23 cellular contexts compared by ENCODE assay signal in genomic region chr15:74982183-74982582, GRCh38.
"Had no signal": no experiment of that assay in that cellular context is flagged by ENCODE, and none has a peak within 500 bp of the region (broad histone marks: within the 10 kb centered on the region; RNA-seq: fewer than 3 reads in every experiment).

No MANE protein-coding gene starts in this region.

- H3K4me1 ChIP-seq: heart right ventricle, lower lobe of right lung, sigmoid colon, thyroid gland had no signal

- H3K27me3 ChIP-seq: thyroid gland had no signal

- H3K27ac ChIP-seq: heart right ventricle, lower lobe of right lung, sigmoid colon, thyroid gland had no signal

- H3K36me3 ChIP-seq: heart right ventricle, lower lobe of right lung, sigmoid colon, thyroid gland had no signal

- DNase-seq: activated B cell treated with CpG ODN at 0.5 μM for 24 hours; activated CD4-positive, alpha-beta T cell treated with anti-CD3 and anti-CD28 coated beads for 36 hours; activated CD4-positive, alpha-beta T cell treated with anti-CD3 and anti-CD28 coated beads, Interleukin-2, amount 50 U/mL, for 4 hours; activated CD8-positive, alpha-beta memory T cell treated with anti-CD3 and anti-CD28 coated beads, Interleukin-2, amount 50 U/mL, for 48 hours; activated naive CD4-positive, alpha-beta T cell treated with Interleukin-2 at 50 U/mL for 16 hours; activated naive CD8-positive, alpha-beta T cell treated with anti-CD3 and anti-CD28 coated beads, Interleukin-2, amount 10 ng/mL, durations not matched to agents 7 days and 5 days; activated T-cell treated with anti-CD3 and anti-CD28 coated beads, Interleukin-2, amount 50 U/mL, for 4 hours; effector CD4-positive, alpha-beta T cell; foreskin fibroblast; heart right ventricle; kidney; lower lobe of right lung; naive thymus-derived CD4-positive, alpha-beta T cell; occipital lobe; sigmoid colon; stimulated activated CD4-positive, alpha-beta T cell treated with anti-CD3 and anti-CD28 coated beads, Interleukin-4, amount 100 ng/mL, for 1 hour; stimulated activated naive CD8-positive, alpha-beta T cell treated with anti-CD3 and anti-CD28 coated beads, Interleukin-15, Interleukin-2, amounts not matched to agents 100 U/mL and 50 U/mL, for 24 hours; T1000; thyroid gland had no signal

- H3K4me3 ChIP-seq: heart right ventricle, lower lobe of right lung, sigmoid colon, thyroid gland had no signal

- ATAC-seq: activated CD4-positive, alpha-beta T cell treated with anti-CD3 and anti-CD28 coated beads for 36 hours; activated T-cell treated with anti-CD3 and anti-CD28 coated beads, Interleukin-2, amount 50 U/mL, for 4 hours; heart right ventricle; lower lobe of right lung; naive thymus-derived CD4-positive, alpha-beta T cell; stimulated activated naive CD8-positive, alpha-beta T cell treated with anti-CD3 and anti-CD28 coated beads, Interleukin-15, Interleukin-2, amounts not matched to agents 100 U/mL and 50 U/mL, for 24 hours had no signal

- H3K27ac Mint-ChIP-seq: activated B cell treated with CpG ODN at 0.5 μM for 24 hours; activated CD4-positive, alpha-beta T cell treated with anti-CD3 and anti-CD28 coated beads for 36 hours; activated naive CD8-positive, alpha-beta T cell treated with anti-CD3 and anti-CD28 coated beads, Interleukin-2, amount 10 ng/mL, durations not matched to agents 7 days and 5 days; brain; dendritic cell treated with granulocyte-macrophage colony-stimulating factor and Interleukin-4, amounts not matched to agents 40 ng/mL and 50 ng/mL, for 4 days; naive thymus-derived CD4-positive, alpha-beta T cell; T-helper 1 cell treated with Interleukin-12 subunit alpha and Interleukin-12 subunit beta and Interleukin-4 antibody, amounts not matched to agents 30 μg/mL and 1 μg/mL, for 36 hours had no signal

- H3K36me3 Mint-ChIP-seq: activated naive CD8-positive, alpha-beta T cell treated with anti-CD3 and anti-CD28 coated beads, Interleukin-2, amount 10 ng/mL, durations not matched to agents 7 days and 5 days; brain; naive thymus-derived CD4-positive, alpha-beta T cell had no signal

- H3K9me3 ChIP-seq: heart right ventricle, lower lobe of right lung, sigmoid colon, thyroid gland had no signal

- H3K9me3 Mint-ChIP-seq: activated B cell treated with CpG ODN at 0.5 μM for 24 hours; activated naive CD8-positive, alpha-beta T cell treated with anti-CD3 and anti-CD28 coated beads, Interleukin-2, amount 10 ng/mL, durations not matched to agents 7 days and 5 days; activated T-cell treated with anti-CD3 and anti-CD28 coated beads, Interleukin-2, amount 50 U/mL, for 4 hours; dendritic cell treated with granulocyte-macrophage colony-stimulating factor and Interleukin-4, amounts not matched to agents 40 ng/mL and 50 ng/mL, for 4 days; neural crest cell; T-helper 1 cell treated with Interleukin-12 subunit alpha and Interleukin-12 subunit beta and Interleukin-4 antibody, amounts not matched to agents 30 μg/mL and 1 μg/mL, for 36 hours had no signal

- H3K4me3 Mint-ChIP-seq: activated B cell treated with CpG ODN at 0.5 μM for 24 hours; activated CD4-positive, alpha-beta T cell treated with anti-CD3 and anti-CD28 coated beads for 36 hours; activated naive CD8-positive, alpha-beta T cell treated with anti-CD3 and anti-CD28 coated beads, Interleukin-2, amount 10 ng/mL, durations not matched to agents 7 days and 5 days; activated T-cell treated with anti-CD3 and anti-CD28 coated beads, Interleukin-2, amount 50 U/mL, for 4 hours; brain; dendritic cell treated with granulocyte-macrophage colony-stimulating factor and Interleukin-4, amounts not matched to agents 40 ng/mL and 50 ng/mL, for 4 days; naive thymus-derived CD4-positive, alpha-beta T cell; neural crest cell; T-helper 1 cell treated with Interleukin-12 subunit alpha and Interleukin-12 subunit beta and Interleukin-4 antibody, amounts not matched to agents 30 μg/mL and 1 μg/mL, for 36 hours had no signal
